In genomic region chr1:93559045-93559444, GRCh38 we compare ENCODE assay signal across 20 cellular contexts.
"Had no signal": no experiment of that assay in that cellular context is flagged by ENCODE, and none has a peak within 500 bp of the region (broad histone marks: within the 10 kb centered on the region; RNA-seq: fewer than 3 reads in every experiment).

No MANE protein-coding gene starts in this region.

- H3K36me3 ChIP-seq: colonic mucosa, WERI-Rb-1 had no signal

- H3K36me3 Mint-ChIP-seq: activated naive CD4-positive, alpha-beta T cell treated with anti-CD3 and anti-CD28 coated beads, Interleukin-2, amount 50 U/mL, for 24 hours; natural killer cell treated with Interleukin-12 subunit alpha and Interleukin-12 subunit beta and Interleukin-15 and Interleukin-18, amount 100 ng/mL, for 72 hours; stimulated activated effector memory CD8-positive, alpha-beta T cell treated with anti-CD3 and anti-CD28 coated beads, Interleukin-12 subunit alpha, Interleukin-12 subunit beta, amount 100 ng/mL, for 72 hours had no signal

- DNase-seq: activated CD4-positive, alpha-beta memory T cell treated with anti-CD3 and anti-CD28 coated beads, Interleukin-2, amount 10 ng/mL, durations not matched to agents 7 days and 5 days; activated CD4-positive, alpha-beta T cell treated with anti-CD3 and anti-CD28 coated beads for 4 hours; activated effector memory CD4-positive, alpha-beta T cell treated with anti-CD3 and anti-CD28 coated beads, Interleukin-2, amount 50 U/mL, for 16 hours; activated T-cell treated with anti-CD3 and anti-CD28 coated beads, Interleukin-2, amount 50 U/mL, for 4 hours; body of pancreas; central memory CD4-positive, alpha-beta T cell; colonic mucosa; effector CD4-positive, alpha-beta T cell; esophagus squamous epithelium; hippocampal formation; left ventricle myocardium superior; mesendoderm; retina; stimulated activated CD4-positive, alpha-beta T cell treated with anti-CD3 and anti-CD28 coated beads, Interleukin-12 subunit alpha, Interleukin-12 subunit beta, amount 100 ng/mL, for 4 hours; stimulated activated CD4-positive, alpha-beta T cell treated with anti-CD3 and anti-CD28 coated beads, Interleukin-2, amount 100 ng/mL, for 24 hours; WERI-Rb-1 had no signal

- H3K27ac ChIP-seq: body of pancreas, colonic mucosa, esophagus squamous epithelium, WERI-Rb-1 had no signal

- H3K4me3 ChIP-seq: body of pancreas, colonic mucosa, esophagus squamous epithelium had no signal

- H3K27me3 ChIP-seq: body of pancreas, colonic mucosa, esophagus squamous epithelium had no signal

- H3K9me3 ChIP-seq: body of pancreas, colonic mucosa, esophagus squamous epithelium had no signal

- H3K4me1 Mint-ChIP-seq: stimulated activated effector memory CD8-positive, alpha-beta T cell treated with anti-CD3 and anti-CD28 coated beads, Interleukin-12 subunit alpha, Interleukin-12 subunit beta, amount 100 ng/mL, for 72 hours had no signal

- H3K4me3 Mint-ChIP-seq: activated CD4-positive, alpha-beta memory T cell treated with anti-CD3 and anti-CD28 coated beads, Interleukin-2, amount 10 ng/mL, durations not matched to agents 7 days and 5 days; activated naive CD4-positive, alpha-beta T cell treated with anti-CD3 and anti-CD28 coated beads, Interleukin-2, amount 50 U/mL, for 24 hours; activated T-cell treated with anti-CD3 and anti-CD28 coated beads, Interleukin-2, amount 50 U/mL, for 4 hours; natural killer cell treated with Interleukin-12 subunit alpha and Interleukin-12 subunit beta and Interleukin-15 and Interleukin-18, amount 100 ng/mL, for 72 hours; stimulated activated effector memory CD8-positive, alpha-beta T cell treated with anti-CD3 and anti-CD28 coated beads, Interleukin-12 subunit alpha, Interleukin-12 subunit beta, amount 100 ng/mL, for 72 hours had no signal

- H3K9me3 Mint-ChIP-seq: activated CD4-positive, alpha-beta memory T cell treated with anti-CD3 and anti-CD28 coated beads, Interleukin-2, amount 10 ng/mL, durations not matched to agents 7 days and 5 days; activated naive CD4-positive, alpha-beta T cell treated with anti-CD3 and anti-CD28 coated beads, Interleukin-2, amount 50 U/mL, for 24 hours; activated T-cell treated with anti-CD3 and anti-CD28 coated beads, Interleukin-2, amount 50 U/mL, for 4 hours; natural killer cell treated with Interleukin-12 subunit alpha and Interleukin-12 subunit beta and Interleukin-15 and Interleukin-18, amount 100 ng/mL, for 72 hours; stimulated activated effector memory CD8-positive, alpha-beta T cell treated with anti-CD3 and anti-CD28 coated beads, Interleukin-12 subunit alpha, Interleukin-12 subunit beta, amount 100 ng/mL, for 72 hours had no signal

- FAIRE-seq: endothelial cell of umbilical vein had no signal

- H3K27ac Mint-ChIP-seq: activated CD4-positive, alpha-beta memory T cell treated with anti-CD3 and anti-CD28 coated beads, Interleukin-2, amount 10 ng/mL, durations not matched to agents 7 days and 5 days; activated naive CD4-positive, alpha-beta T cell treated with anti-CD3 and anti-CD28 coated beads, Interleukin-2, amount 50 U/mL, for 24 hours; natural killer cell treated with Interleukin-12 subunit alpha and Interleukin-12 subunit beta and Interleukin-15 and Interleukin-18, amount 100 ng/mL, for 72 hours; stimulated activated effector memory CD8-positive, alpha-beta T cell treated with anti-CD3 and anti-CD28 coated beads, Interleukin-12 subunit alpha, Interleukin-12 subunit beta, amount 100 ng/mL, for 72 hours had no signal
